Comparison of ENCODE assay signal across 11 cellular contexts in genomic region chr17:34638526-34639260, GRCh38. TPM values are rescaled to one million over a fixed set of nuclear protein-coding genes. Genes with fewer than 3 reads are reported as not detected.
DNase-seq lines count a peak whose midpoint lies in the region; ATAC-seq and TF ChIP-seq lines count a peak whose summit lies in the region.
"Had no signal": no experiment of that assay in that cellular context is flagged by ENCODE, and none has a peak within 500 bp of the region (broad histone marks: within the 10 kb centered on the region; RNA-seq: fewer than 3 reads in every experiment).

No MANE protein-coding gene starts in this region.

- H3K36me3 Mint-ChIP-seq in activated naive CD4-positive, alpha-beta T cell treated with anti-CD3 and anti-CD28 coated beads, Interleukin-2, amount 50 U/mL, for 24 hours = no peaks in the 10 kb centered on the region
- peaks cover 4% of the 10 kb centered on the region for H3K36me3 Mint-ChIP-seq in glutamatergic neuron (ENCODE audit: unreplicated experiment)
- H3K36me3 Mint-ChIP-seq in stimulated activated naive B cell treated with anti-CD40 and anti-IgM and Interleukin-4, amounts not matched to agents 10 μg/mL and 1 μg/mL and 100 μg/mL, for 72 hours = no peaks in the 10 kb centered on the region

- ATAC-seq in Panc1 = peak; percentile 23
- no peak for ATAC-seq in stimulated activated naive B cell treated with anti-CD40 and anti-IgM and Interleukin-4, amounts not matched to agents 10 μg/mL and 1 μg/mL and 100 μg/mL, for 72 hours (replicated peaks)

- no peaks in the 10 kb centered on the region for H3K4me1 ChIP-seq in Panc1 (ENCODE audit: control insufficient read depth, insufficient read depth, low read length)

- no peak; the same call in 1 of the 2 replicates for TF ChIP-seq CTCF in Panc1 (IDR thresholded peaks at IDR 0.05)
- TF ChIP-seq CTCF in glutamatergic neuron (IDR thresholded peaks at IDR 0.05; ENCODE audit: partially characterized antibody, unreplicated experiment) = peak; percentile 49

- peaks cover 9% of the 10 kb centered on the region; the same call in 1 of the 2 replicates for H3K27me3 ChIP-seq in Panc1 (ENCODE audit: control insufficient read depth, insufficient read depth, low read length)

- no peaks in the 10 kb centered on the region for H3K9me3 ChIP-seq in Panc1 (ENCODE audit: control insufficient read depth, insufficient read depth, low read depth, low read length)
- H3K9me3 ChIP-seq: esophagus squamous epithelium, right lobe of liver had no signal

- H3K27me3 Mint-ChIP-seq in activated naive CD4-positive, alpha-beta T cell treated with anti-CD3 and anti-CD28 coated beads, Interleukin-2, amount 50 U/mL, for 24 hours = no peaks in the 10 kb centered on the region
- peaks cover 7% of the 10 kb centered on the region for H3K27me3 Mint-ChIP-seq in glutamatergic neuron (ENCODE audit: unreplicated experiment)
- peaks cover 52 to 71% of the 10 kb centered on the region in 2 donors for H3K27me3 Mint-ChIP-seq in stimulated activated naive B cell treated with anti-CD40 and anti-IgM and Interleukin-4, amounts not matched to agents 10 μg/mL and 1 μg/mL and 100 μg/mL, for 72 hours

- peak overlapping the region; percentile 86 for H3K4me3 Mint-ChIP-seq in activated naive CD4-positive, alpha-beta T cell treated with anti-CD3 and anti-CD28 coated beads, Interleukin-2, amount 50 U/mL, for 24 hours
- no peak overlapping the region for H3K4me3 Mint-ChIP-seq in glutamatergic neuron (ENCODE audit: unreplicated experiment)
- H3K4me3 Mint-ChIP-seq in stimulated activated naive B cell treated with anti-CD40 and anti-IgM and Interleukin-4, amounts not matched to agents 10 μg/mL and 1 μg/mL and 100 μg/mL, for 72 hours = peak overlapping the region; percentile 66 to 75

- H3K9me3 Mint-ChIP-seq in activated naive CD4-positive, alpha-beta T cell treated with anti-CD3 and anti-CD28 coated beads, Interleukin-2, amount 50 U/mL, for 24 hours = no peaks in the 10 kb centered on the region
- peaks cover 9% of the 10 kb centered on the region for H3K9me3 Mint-ChIP-seq in glutamatergic neuron (ENCODE audit: unreplicated experiment)
- H3K9me3 Mint-ChIP-seq in stimulated activated naive B cell treated with anti-CD40 and anti-IgM and Interleukin-4, amounts not matched to agents 10 μg/mL and 1 μg/mL and 100 μg/mL, for 72 hours = no peaks in the 10 kb centered on the region

- no peaks in the 10 kb centered on the region for H3K36me3 ChIP-seq in Panc1 (ENCODE audit: control insufficient read depth, insufficient read depth, low read length)
- H3K36me3 ChIP-seq: esophagus squamous epithelium, right lobe of liver had no signal

- in situ Hi-C loops in Panc1 (cut with HindIII; ENCODE audit: low pct_unique_long_range_greater_than_20kb, low sequenced_read_pairs) = no loop called here

- H3K27ac Mint-ChIP-seq in activated naive CD4-positive, alpha-beta T cell treated with anti-CD3 and anti-CD28 coated beads, Interleukin-2, amount 50 U/mL, for 24 hours = no peak overlapping the region
- H3K27ac Mint-ChIP-seq in glutamatergic neuron (ENCODE audit: unreplicated experiment) = peak overlapping the region; percentile 38
- no peak overlapping the region for H3K27ac Mint-ChIP-seq in stimulated activated naive B cell treated with anti-CD40 and anti-IgM and Interleukin-4, amounts not matched to agents 10 μg/mL and 1 μg/mL and 100 μg/mL, for 72 hours

- DNase-seq in activated naive CD4-positive, alpha-beta T cell (lab: John Stamatoyannopoulos, UW) = no peak
- DNase-seq in Panc1 (ENCODE audit: low read depth, low spot score) (no peak), glutamatergic neuron (no peak), EL (no peak), mesenteric fat pad (ENCODE audit: low spot score) (no peak)
- no peak for DNase-seq in stimulated activated naive B cell treated with anti-CD40 and anti-IgM and Interleukin-4, amounts not matched to agents 10 μg/mL and 1 μg/mL and 100 μg/mL, for 72 hours
- no peak for DNase-seq in stimulated activated CD4-positive, alpha-beta T cell treated with anti-CD3 and anti-CD28 coated beads, Interleukin-4, amount 100 ng/mL, for 4 hours

- intact Hi-C loops in Panc1 (cut with micrococcal nuclease; ENCODE audit: unreplicated experiment) = loop anchor here (1.0 to 10.0 kb wide), 2 partner anchors 95 to 194 kb away; no protein-coding TSS in a partner anchor

- no TSS peak for BruUV-seq in Panc1 (replicated peaks; lab: Mats Ljungman, UMichigan)

- CTCF ChIA-PET in Panc1 (lab: Charles Lee) = interaction anchor here (0.6 to 0.7 kb wide), 3 partner anchors 116 to 315 kb away, joined by 3 to 6 read pairs (median 4); no protein-coding TSS in a partner anchor

- POLR2A ChIA-PET in Panc1 (lab: Charles Lee) = no interaction called here

- no peak overlapping the region for H3K4me3 ChIP-seq in Panc1 (ENCODE audit: low read depth in 2 of 2, low read length in 2 of 2)

- peaks cover 9% of the 10 kb centered on the region for H3K4me1 Mint-ChIP-seq in activated naive CD4-positive, alpha-beta T cell treated with anti-CD3 and anti-CD28 coated beads, Interleukin-2, amount 50 U/mL, for 24 hours
- peaks cover 5% of the 10 kb centered on the region for H3K4me1 Mint-ChIP-seq in glutamatergic neuron (ENCODE audit: low read depth, unreplicated experiment)
- peaks cover 7 to 17% of the 10 kb centered on the region in 2 donors for H3K4me1 Mint-ChIP-seq in stimulated activated naive B cell treated with anti-CD40 and anti-IgM and Interleukin-4, amounts not matched to agents 10 μg/mL and 1 μg/mL and 100 μg/mL, for 72 hours

- H3K27ac ChIP-seq in Panc1 (ENCODE audit: low read length) = no peak overlapping the region
- H3K27ac ChIP-seq: esophagus squamous epithelium, right lobe of liver had no signal

RNA-seq across cellular contexts. Expression of gene TMEM132E, which starts 59.3 kb away (rescaled TPM):
- total RNA-seq in Panc1 (2021; ENCODE audit: unreplicated experiment) (not detected), glutamatergic neuron (ENCODE audit: unreplicated experiment) (93.6 TPM), mesenteric fat pad (0.16 TPM)
- polyA plus RNA-seq in Panc1 (2012; ENCODE audit: insufficient read length) = not detected
- total RNA-seq: myocyte had no signal

Comparison
In these comparisons a context has a peak if more than half of its experiments do, and no peak if none do; other contexts are left out.
1. RNA of gene TMEM132E, which starts 59.3 kb away (total RNA-seq): 93.6 TPM in glutamatergic neuron (single experiment); 0.16 TPM in mesenteric fat pad (single experiment) and not detected in Panc1 (single experiment); every median in the first group is over 10 times any median in the second.